In genomic region chr1:19814681-19815503, GRCh38 we compare ENCODE assay signal across 12 cellular contexts. TPM values are rescaled to one million over a fixed set of nuclear protein-coding genes. Genes with fewer than 3 reads are reported as not detected.
DNase-seq lines count a peak whose midpoint lies in the region; ATAC-seq and TF ChIP-seq lines count a peak whose summit lies in the region.
"Had no signal": no experiment of that assay in that cellular context is flagged by ENCODE, and none has a peak within 500 bp of the region (broad histone marks: within the 10 kb centered on the region; RNA-seq: fewer than 3 reads in every experiment).

Gene RNF186 (minus strand): TSS chr1:19815283. CDS start chr1:19815101, 182 bp downstream.

- TF ChIP-seq POLR2A in stomach (IDR thresholded peaks at IDR 0.05) (peak in 1 of 4 donors; percentile 20), sigmoid colon (IDR thresholded peaks at IDR 0.05) (peak in 1 of 2 donors; percentile 67), uterus (IDR thresholded peaks at IDR 0.05) (no peak)

- H3K27me3 ChIP-seq in left lung, result peaks cover 0 to 5% of the 10 kb centered on the region in 2 donors
- H3K27me3 ChIP-seq in stomach, result no peaks in the 10 kb centered on the region
- H3K27me3 ChIP-seq in sigmoid colon, result no peaks in the 10 kb centered on the region
- no peaks in the 10 kb centered on the region for H3K27me3 ChIP-seq in uterus

- no peak for TF ChIP-seq EP300 in stomach (IDR thresholded peaks at IDR 0.05)
- TF ChIP-seq EP300 in sigmoid colon (IDR thresholded peaks at IDR 0.05), result no peak

- peak; percentile 83 for ATAC-seq in left lung
- ATAC-seq in HG03571 (IDR thresholded peaks at IDR 0.05; ENCODE audit: unreplicated experiment), result no peak

- H3K9me3 ChIP-seq in left lung, result no peaks in the 10 kb centered on the region
- H3K9me3 ChIP-seq in stomach, result no peaks in the 10 kb centered on the region
- no peaks in the 10 kb centered on the region for H3K9me3 ChIP-seq in sigmoid colon
- no peaks in the 10 kb centered on the region for H3K9me3 ChIP-seq in uterus

- peak; percentile 40 for DNase-seq in NCI-H1092 (lab: John Stamatoyannopoulos, UW)
- DNase-seq in NCI-H69 (lab: John Stamatoyannopoulos, UW), result peak; percentile 57
- peak; percentile 51 to 78 for DNase-seq in left lung
- peak; percentile 90 for DNase-seq in stomach
- no peak for DNase-seq in sigmoid colon
- no peak for DNase-seq in uterus
- DNase-seq: amniotic stem cell, GM23248, NCI-H2227 treated with DMSO at 0.1 percent for 48 hours had no signal

- H3K27ac ChIP-seq in left lung (no peak within 1 kb of the TSS), stomach (peak within 1 kb of the TSS; percentile 64 to 88 (median 76)), sigmoid colon (peak within 1 kb of the TSS in 1 of 4 donors; percentile 8), uterus (no peak within 1 kb of the TSS)
- H3K27ac ChIP-seq: GM23248, HL-60 had no signal

- no peak for TF ChIP-seq CTCF in left lung (IDR thresholded peaks at IDR 0.05)
- TF ChIP-seq CTCF in stomach (IDR thresholded peaks at IDR 0.05), result no peak
- TF ChIP-seq CTCF in sigmoid colon (IDR thresholded peaks at IDR 0.05), result no peak
- no peak for TF ChIP-seq CTCF in uterus (IDR thresholded peaks at IDR 0.05)

- H3K4me1 ChIP-seq in left lung (no peaks in the 10 kb centered on the region), stomach (peaks cover 13 to 17% (median 15%) of the 10 kb centered on the region in 4 donors), sigmoid colon (no peaks in the 10 kb centered on the region), uterus (no peaks in the 10 kb centered on the region)

- H3K36me3 ChIP-seq in left lung, result no peaks in the 10 kb centered on the region
- H3K36me3 ChIP-seq in stomach, result no peaks in the 10 kb centered on the region
- no peaks in the 10 kb centered on the region for H3K36me3 ChIP-seq in sigmoid colon
- no peaks in the 10 kb centered on the region for H3K36me3 ChIP-seq in uterus

- H3K4me3 ChIP-seq in left lung (no peak within 1 kb of the TSS), stomach (no peak within 1 kb of the TSS), sigmoid colon (peak within 1 kb of the TSS in 1 of 4 donors; percentile 5), uterus (no peak within 1 kb of the TSS)
- H3K4me3 ChIP-seq: GM23248 had no signal

- 38 to 77% (median 54%) methylated on average over 11 to 22 of the region's 22 CpGs for WGBS in stomach, 5 donors
- 19 to 64% methylated on average over 22 of the region's 22 CpGs for WGBS in sigmoid colon, 2 donors

- intact Hi-C loops in left lung (cut with DNase I), result no loop called here
- intact Hi-C loops in stomach (cut with DNase I; ENCODE audit: low total_unique reads), result no loop called here
- intact Hi-C loops in sigmoid colon (cut with DNase I), result loop anchor here (5.0 kb wide), 1 partner anchor 98 kb away; no protein-coding TSS in a partner anchor
- intact Hi-C loops in uterus (cut with DNase I; ENCODE audit: low total_unique reads), result no loop called here

RNA-seq across cellular contexts. Expression of gene RNF186, which starts in this region (rescaled TPM):
- total RNA-seq in left lung, result not detected
- total RNA-seq in stomach, result 100 to 1,000 TPM in 1 of 5 donors, not detected in 4; 117 TPM
- polyA plus RNA-seq in stomach, result under 1 TPM in 1 of 3 donors, not detected in 2; 0.62 TPM
- not detected for total RNA-seq in sigmoid colon
- 10 to 100 TPM; 13.8 to 34.3 (median 19.7) TPM for polyA plus RNA-seq in sigmoid colon
- under 1 TPM in 1 of 4 donors, not detected in 3; 0.29 TPM for total RNA-seq in uterus
- total RNA-seq: GM23248, osteocyte had no signal
- polyA plus RNA-seq: GM23248 had no signal

Comparison
In these comparisons a context has a peak if more than half of its experiments do, and no peak if none do; other contexts are left out.
1. RNA of gene RNF186 (polyA plus RNA-seq): 13.8 to 34.3 TPM in sigmoid colon; 0.62 TPM in stomach; every median in the first group is over 4 times any median in the second.
2. Peak in DNase-seq and ATAC-seq in left lung; RNA of the gene not detected or under 1 TPM.
3. DNase-seq: peak in NCI-H1092 (single experiment), NCI-H69 (single experiment) and stomach (single experiment); none in sigmoid colon (single experiment) and uterus (0 of 2).
4. H3K27ac ChIP-seq: peak in stomach (5 of 5); none in left lung (0 of 2) and uterus (0 of 2).